In the genomic region with DNA sequence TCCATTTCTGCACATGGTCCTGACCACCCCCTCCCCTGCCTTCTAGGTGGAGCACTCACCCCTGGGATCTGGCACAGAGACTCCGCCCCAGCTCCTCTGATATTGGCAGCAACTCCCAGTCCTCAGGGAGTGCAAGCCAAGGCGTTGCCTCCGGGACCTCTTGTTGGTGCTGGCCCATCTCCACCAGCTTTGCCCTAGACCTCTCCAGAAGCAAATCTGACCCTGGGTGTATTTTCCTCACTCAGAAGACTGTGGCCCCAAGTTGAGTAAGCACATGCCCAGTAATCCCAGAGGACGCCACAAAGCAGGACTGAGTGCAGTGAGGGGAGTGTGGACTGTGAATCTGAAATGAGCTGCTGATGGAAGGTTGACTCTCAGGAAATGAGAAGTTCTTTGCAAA, we compare ENCODE assay signal across 18 cellular contexts.
"Had no signal": no experiment of that assay in that cellular context is flagged by ENCODE, and none has a peak within 500 bp of the region (broad histone marks: within the 10 kb centered on the region; RNA-seq: fewer than 3 reads in every experiment).

No MANE protein-coding gene starts in this region.

- H3K27ac Mint-ChIP-seq: activated T-helper 17 cell treated with anti-CD3 and anti-CD28 coated beads, Interleukin-2, amount 50 U/mL, for 72 hours; naive thymus-derived CD4-positive, alpha-beta T cell had no signal

- ATAC-seq: activated T-helper 17 cell treated with anti-CD3 and anti-CD28 coated beads, Interleukin-2, amount 50 U/mL, for 72 hours; left lobe of liver; mucosa of descending colon; naive thymus-derived CD4-positive, alpha-beta T cell; stimulated activated naive CD8-positive, alpha-beta T cell treated with anti-CD3 and anti-CD28 coated beads, Interleukin-15, Interleukin-2, amounts not matched to agents 100 U/mL and 50 U/mL, for 24 hours; upper lobe of right lung had no signal

- H3K4me2 ChIP-seq: hepatocyte had no signal

- H3K9me3 Mint-ChIP-seq: activated T-helper 17 cell treated with anti-CD3 and anti-CD28 coated beads, Interleukin-2, amount 50 U/mL, for 72 hours had no signal

- H3K4me3 ChIP-seq: breast epithelium, hepatocyte, mucosa of descending colon, suprapubic skin, upper lobe of right lung had no signal

- H3K4me3 Mint-ChIP-seq: activated T-helper 17 cell treated with anti-CD3 and anti-CD28 coated beads, Interleukin-2, amount 50 U/mL, for 72 hours; naive thymus-derived CD4-positive, alpha-beta T cell had no signal

- H3K27me3 ChIP-seq: breast epithelium, hepatocyte, neutrophil, suprapubic skin, upper lobe of right lung had no signal

- H2AFZ ChIP-seq: hepatocyte had no signal

- DNase-seq: activated CD4-positive, CD25-positive, alpha-beta regulatory T cell treated with anti-CD3 and anti-CD28 coated beads, Interleukin-2, amount 50 U/mL, for 72 hours; activated naive CD4-positive, alpha-beta T cell treated with Interleukin-2 at 50 U/mL for 16 hours; anterior cingulate cortex; islet precursor cell; mucosa of descending colon; naive thymus-derived CD4-positive, alpha-beta T cell; posterior cingulate gyrus; retina; stimulated activated CD4-positive, alpha-beta T cell treated with anti-CD3 and anti-CD28 coated beads, Interleukin-4, amount 100 ng/mL, for 1 hour; stimulated activated naive CD8-positive, alpha-beta T cell treated with anti-CD3 and anti-CD28 coated beads, Interleukin-15, Interleukin-2, amounts not matched to agents 100 U/mL and 50 U/mL, for 24 hours; upper lobe of right lung had no signal

- H3K36me3 ChIP-seq: breast epithelium, neutrophil, suprapubic skin, upper lobe of right lung had no signal

- H3K4me1 ChIP-seq: breast epithelium, suprapubic skin, upper lobe of right lung had no signal

- H3K9me3 ChIP-seq: breast epithelium, mucosa of descending colon, neutrophil, suprapubic skin, upper lobe of right lung had no signal

- H3K4me1 Mint-ChIP-seq: activated T-helper 17 cell treated with anti-CD3 and anti-CD28 coated beads, Interleukin-2, amount 50 U/mL, for 72 hours had no signal

- H3K27ac ChIP-seq: breast epithelium, epithelial cell of prostate, hepatocyte, neutrophil, suprapubic skin, upper lobe of right lung had no signal
